8 cellular contexts compared by ENCODE assay signal in the genomic region with DNA sequence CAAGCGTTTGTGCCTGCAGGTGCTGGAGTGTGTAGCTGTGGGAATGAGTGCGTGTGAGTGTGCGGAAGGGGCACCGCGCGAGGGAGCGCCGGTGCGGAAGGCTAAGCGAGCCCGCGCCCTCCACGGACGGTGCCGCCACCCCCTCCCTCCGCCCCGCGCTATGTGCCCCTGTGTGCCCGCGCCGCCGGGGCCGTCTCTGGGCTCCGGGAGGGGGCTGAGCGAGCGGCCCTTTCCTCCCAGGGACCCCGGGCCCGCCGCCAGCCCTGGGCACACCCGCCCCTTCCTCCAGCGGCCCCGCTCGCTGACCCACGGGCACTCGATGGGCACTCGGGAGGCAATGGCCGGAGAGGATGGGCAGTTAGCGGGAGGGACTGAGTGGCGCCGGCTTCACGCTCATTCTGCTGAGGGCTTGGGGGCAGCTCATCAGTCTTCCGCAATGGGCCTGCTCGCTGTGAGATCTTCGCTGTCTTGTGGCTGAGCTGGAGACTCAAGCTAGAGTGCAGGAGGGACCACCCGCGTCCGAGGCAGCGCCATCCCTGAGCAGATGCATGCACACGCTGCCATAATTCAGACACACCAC. TPM values are rescaled to one million over a fixed set of nuclear protein-coding genes. Genes with fewer than 3 reads are reported as not detected.
A peak's percentile ranks its signal among the peaks of the same experiment; 100 is the strongest.
DNase-seq lines count a peak whose midpoint lies in the region; ATAC-seq and TF ChIP-seq lines count a peak whose summit lies in the region.
"Had no signal": no experiment of that assay in that cellular context is flagged by ENCODE, and none has a peak within 500 bp of the region (broad histone marks: within the 10 kb centered on the region; RNA-seq: fewer than 3 reads in every experiment).

No MANE protein-coding gene starts in this region.

- peaks cover 29% of the 10 kb centered on the region for H3K4me1 ChIP-seq in DOHH2 (ENCODE audit: control insufficient read depth, low read length)
- H3K4me1 ChIP-seq in foreskin keratinocyte, result no peaks in the 10 kb centered on the region
- H3K4me1 ChIP-seq in psoas muscle, result no peaks in the 10 kb centered on the region

- peaks cover 40% of the 10 kb centered on the region for H3K4me1 Mint-ChIP-seq in WTC11

- H3K27ac Mint-ChIP-seq in WTC11, result no peak overlapping the region

- intact Hi-C loops in psoas muscle (cut with DNase I), result no loop called here

- H3K36me3 ChIP-seq in DOHH2 (ENCODE audit: control insufficient read depth, low read length), result no peaks in the 10 kb centered on the region
- H3K36me3 ChIP-seq in psoas muscle (ENCODE audit: insufficient read depth in 1 of 2, low read depth in 1 of 2), result no peaks in the 10 kb centered on the region

- DNase-seq in WTC11 (ENCODE audit: low spot score), result no peak
- DNase-seq in foreskin keratinocyte, result no peak
- no peak for DNase-seq in psoas muscle
- DNase-seq in activated effector memory CD4-positive, alpha-beta T cell treated with anti-CD3 and anti-CD28 coated beads, Interleukin-2, amount 50 U/mL, for 16 hours, result no peak
- no peak for DNase-seq in left lobe of liver (ENCODE audit: low spot score)
- no peak for DNase-seq in NCI-H2029 (lab: John Stamatoyannopoulos, UW)
- DNase-seq: MM.1S had no signal

- no peaks in the 10 kb centered on the region for H3K9me2 ChIP-seq in DOHH2 (replicated peaks; ENCODE audit: control insufficient read depth, low read length)

- H3K36me3 Mint-ChIP-seq in WTC11, result no peaks in the 10 kb centered on the region

- peak overlapping the region; percentile 66 for H3K4me2 ChIP-seq in DOHH2 (ENCODE audit: low read length)

- ATAC-seq in WTC11 (peak; percentile 7), foreskin keratinocyte (no peak), psoas muscle (peak in 3 of 4 donors; percentile 6 to 43 (median 18)), left lobe of liver (no peak)

- peaks cover 61% of the 10 kb centered on the region for H3K27me3 Mint-ChIP-seq in WTC11 (ENCODE audit: low read depth)

- H3K9me3 Mint-ChIP-seq in WTC11, result no peaks in the 10 kb centered on the region

- peak overlapping the region; percentile 54 for H3K4me3 ChIP-seq in DOHH2 (ENCODE audit: low read length)
- peak overlapping the region; percentile 34 for H3K4me3 ChIP-seq in psoas muscle

- 17 to 21% (median 18%) methylated on average over 40 to 49 of the region's 49 CpGs for WGBS in psoas muscle, 3 donors

- H3K79me2 ChIP-seq in DOHH2 (ENCODE audit: control insufficient read depth, low read length), result no peaks in the 10 kb centered on the region

- H3K9me3 ChIP-seq in DOHH2 (ENCODE audit: control insufficient read depth, insufficient read depth, low read length), result no peaks in the 10 kb centered on the region
- H3K9me3 ChIP-seq in psoas muscle, result no peaks in the 10 kb centered on the region

- CTCF ChIA-PET in WTC11 (lab: Charles Lee), result interaction anchor here (1.0 to 1.8 kb wide), 5 partner anchors 10 to 205 kb away, joined by 3 to 12 read pairs (median 4); partner anchors contain the start of gene ADGRB2

- peaks cover 70% of the 10 kb centered on the region for H3K27me3 ChIP-seq in DOHH2 (ENCODE audit: control insufficient read depth, low read length)
- peaks cover 61% of the 10 kb centered on the region for H3K27me3 ChIP-seq in foreskin keratinocyte
- peaks cover 0 to 44% (median 19%) of the 10 kb centered on the region in 3 donors for H3K27me3 ChIP-seq in psoas muscle (ENCODE audit: insufficient read depth in 3 of 3, low read length in 2 of 3)

- H4K20me1 ChIP-seq in DOHH2 (ENCODE audit: control insufficient read depth, insufficient read depth, low read depth, low read length), result peaks cover 6% of the 10 kb centered on the region; the same call in 1 of the 2 replicates

- H3K4me3 Mint-ChIP-seq in WTC11, result peak overlapping the region; percentile 73

- H3K27ac ChIP-seq in DOHH2 (ENCODE audit: low read depth, low read length), result no peak overlapping the region
- H3K27ac ChIP-seq in foreskin keratinocyte, result peak overlapping the region; percentile 79
- H3K27ac ChIP-seq in psoas muscle, result no peak overlapping the region

- TF ChIP-seq CTCF in DOHH2 (IDR thresholded peaks at IDR 0.05; ENCODE audit: low read depth, low read length, poor library complexity, severe bottlenecking) (no peak), WTC11 (IDR thresholded peaks at IDR 0.05) (no peak), foreskin keratinocyte (conservative IDR thresholded peaks at IDR 0.05) (no peak), psoas muscle (IDR thresholded peaks at IDR 0.05) (no peak)

- POLR2A ChIA-PET in WTC11 (lab: Charles Lee), result no interaction called here

- H3F3A ChIP-seq in DOHH2 (ENCODE audit: control insufficient read depth, insufficient read depth), result no peaks in the 10 kb centered on the region

TF ChIP-seq in WTC11, 78 proteins besides CTCF, POLR2A, EP300 and RAD21:
- TF ChIP-seq ARID4B (CRISPR knock-in tag; IDR thresholded peaks at IDR 0.05; ENCODE audit: borderline replicate concordance) (no peak), FOXP1 (CRISPR knock-in tag; IDR thresholded peaks at IDR 0.05; ENCODE audit: borderline replicate concordance) (0 out of 2 replicates have a peak, but pooled peaks have one; percentile 33), ZNF138 (CRISPR knock-in tag; conservative IDR thresholded peaks at IDR 0.05) (no peak), ZNF512 (CRISPR knock-in tag; IDR thresholded peaks at IDR 0.05; ENCODE audit: borderline replicate concordance) (no peak)

RNA-seq across cellular contexts. Expression of gene ADGRB2, which starts 8.6 kb away (rescaled TPM):
- 29.6 to 39.3 TPM (median 30.1 TPM) in 3 replicates for total RNA-seq in WTC11 (2021)
- total RNA-seq in foreskin keratinocyte, result 2.5 and 2.8 TPM in 2 replicates
- 2.4 and 2.7 TPM in 2 replicates for polyA plus RNA-seq in foreskin keratinocyte
- total RNA-seq in psoas muscle, result 1 to 10 TPM in 3 of 4 donors, under 1 TPM in 1; 0.61 to 1.8 (median 1.2) TPM
- polyA plus RNA-seq in psoas muscle, result under 1 TPM; 0.44 to 0.73 (median 0.65) TPM
- total RNA-seq in left lobe of liver, result not detected

RNA-seq across cellular contexts. Expression of gene SPOCD1, which starts 43.1 kb away (rescaled TPM):
- total RNA-seq in WTC11 (2021) (3.0 to 4.9 TPM (median 3.7 TPM) in 3 replicates), foreskin keratinocyte (3.2 and 4.8 TPM in 2 replicates), psoas muscle (under 1 TPM in 2 of 4 donors, not detected in 2; 0.15 to 0.32 TPM), left lobe of liver (0.08 TPM)
- polyA plus RNA-seq in foreskin keratinocyte (2.8 and 4.0 TPM in 2 replicates), psoas muscle (1 to 10 TPM in 1 of 3 donors, under 1 TPM in 2; 0.05 to 2.5 (median 0.08) TPM)

Comparison
In these comparisons a context has a peak if more than half of its experiments do, and no peak if none do; other contexts are left out.
1. ATAC-seq: peak in WTC11 (single experiment) and psoas muscle (3 of 4); none in foreskin keratinocyte (single experiment) and left lobe of liver (single experiment).